In the genomic region with DNA sequence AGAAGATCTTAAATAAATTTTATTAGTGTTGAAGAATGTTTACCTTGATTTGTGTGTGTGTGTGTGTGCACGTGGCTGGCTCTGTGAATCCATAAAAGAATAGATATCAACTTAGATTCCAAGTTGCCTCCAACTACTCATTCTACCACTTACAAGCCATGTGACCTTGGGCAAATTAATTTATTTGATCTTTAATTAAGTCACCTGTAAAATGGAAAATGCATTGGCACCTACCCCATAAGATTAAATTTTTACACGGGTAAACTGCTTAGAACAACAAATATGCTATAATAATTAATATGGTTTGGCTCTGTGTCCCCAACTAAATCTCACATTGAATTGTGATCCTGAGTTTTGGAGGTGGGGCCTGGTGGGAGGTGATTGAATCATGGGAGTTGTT, we compare ENCODE assay signal across 26 cellular contexts.
"Had no signal": no experiment of that assay in that cellular context is flagged by ENCODE, and none has a peak within 500 bp of the region (broad histone marks: within the 10 kb centered on the region; RNA-seq: fewer than 3 reads in every experiment).

No MANE protein-coding gene starts in this region.

- H3K4me3 ChIP-seq: stomach, suprapubic skin, testis, thoracic aorta, thyroid gland, tibial artery, tibial nerve, transverse colon, upper lobe of left lung, upper lobe of right lung, uterus, vagina had no signal

- H3K9me3 ChIP-seq: suprapubic skin, testis, thoracic aorta, thyroid gland, tibial artery, transverse colon, upper lobe of left lung, upper lobe of right lung, uterus, vagina had no signal

- DNase-seq: stimulated activated CD4-positive, alpha-beta T cell treated with anti-CD3 and anti-CD28 coated beads, Interleukin-2, amount 100 ng/mL, for 48 hours; stimulated activated CD4-positive, alpha-beta T cell treated with anti-CD3 and anti-CD28 coated beads, Interleukin-4, amount 100 ng/mL, for 1 hour; stimulated activated CD4-positive, alpha-beta T cell treated with anti-CD3 and anti-CD28 coated beads, Interleukin-4, amount 100 ng/mL, for 24 hours; stimulated activated CD4-positive, alpha-beta T cell treated with anti-CD3 and anti-CD28 coated beads, Interleukin-4, amount 100 ng/mL, for 4 hours; stimulated activated CD8-positive, alpha-beta memory T cell treated with anti-CD3 and anti-CD28 coated beads, Interleukin-4, amount 100 ng/mL, for 48 hours; stimulated activated naive B cell treated with anti-CD40 and anti-IgM and Interleukin-4, amounts not matched to agents 10 μg/mL and 1 μg/mL and 100 μg/mL, for 72 hours; stimulated activated naive CD4-positive, alpha-beta T cell; stimulated activated naive CD4-positive, alpha-beta T cell treated with Interleukin-2 at 50 U/mL for 16 hours; stimulated activated naive CD8-positive, alpha-beta T cell treated with anti-CD3 and anti-CD28 coated beads, Interleukin-15, amount 100 ng/mL, for 72 hours; stimulated activated naive CD8-positive, alpha-beta T cell treated with anti-CD3 and anti-CD28 coated beads, Interleukin-15, Interleukin-2, amounts not matched to agents 100 U/mL and 50 U/mL, for 24 hours; stomach; substantia nigra; testis; thyroid gland; tibial artery; transverse colon; trophoblast cell; upper lobe of left lung; upper lobe of right lung; uterus had no signal

- ATAC-seq: stimulated activated effector memory CD8-positive, alpha-beta T cell treated with anti-CD3 and anti-CD28 coated beads, Interleukin-12 subunit alpha, Interleukin-12 subunit beta, amount 100 ng/mL, for 72 hours; stimulated activated memory B cell treated with anti-CD40 and anti-IgM and Interleukin-4, amounts not matched to agents 10 μg/mL and 1 μg/mL and 100 μg/mL, for 72 hours; stimulated activated naive B cell treated with anti-CD40 and anti-IgM and Interleukin-4, amounts not matched to agents 10 μg/mL and 1 μg/mL and 100 μg/mL, for 72 hours; stimulated activated naive CD8-positive, alpha-beta T cell treated with anti-CD3 and anti-CD28 coated beads, Interleukin-15, amount 100 ng/mL, for 72 hours; stimulated activated naive CD8-positive, alpha-beta T cell treated with anti-CD3 and anti-CD28 coated beads, Interleukin-15, Interleukin-2, amounts not matched to agents 100 U/mL and 50 U/mL, for 24 hours; upper lobe of right lung had no signal

- H3K27me3 ChIP-seq: stomach, suprapubic skin, testis, thyroid gland, tibial artery, tibial nerve, transverse colon, upper lobe of left lung, upper lobe of right lung, uterus, vagina had no signal

- H3K36me3 ChIP-seq: stomach, suprapubic skin, thoracic aorta, thyroid gland, tibial artery, tibial nerve, transverse colon, upper lobe of left lung, upper lobe of right lung, uterus, vagina had no signal

- H3K27ac ChIP-seq: stomach, suprapubic skin, testis, thoracic aorta, thyroid gland, tibial artery, tibial nerve, transverse colon, upper lobe of left lung, upper lobe of right lung, uterus, vagina had no signal

- H3K4me1 ChIP-seq: stomach, suprapubic skin, testis, thyroid gland, tibial artery, tibial nerve, transverse colon, upper lobe of left lung, upper lobe of right lung, uterus, vagina had no signal
